In genomic region chr11:66322732-66323427, GRCh38 we compare ENCODE assay signal across 16 cellular contexts. TPM values are rescaled to one million over a fixed set of nuclear protein-coding genes. Genes with fewer than 3 reads are reported as not detected.
DNase-seq lines count a peak whose midpoint lies in the region; ATAC-seq and TF ChIP-seq lines count a peak whose summit lies in the region.
"Had no signal": no experiment of that assay in that cellular context is flagged by ENCODE, and none has a peak within 500 bp of the region (broad histone marks: within the 10 kb centered on the region; RNA-seq: fewer than 3 reads in every experiment).

No MANE protein-coding gene starts in this region.

- TF ChIP-seq CTCF in fibroblast of lung (conservative IDR thresholded peaks at IDR 0.05 in 1 of 2, IDR thresholded peaks at IDR 0.05 in 1 of 2; ENCODE audit: low read depth in 1 of 2, low read length in 2 of 2) = no peak
- TF ChIP-seq CTCF in uterus (IDR thresholded peaks at IDR 0.05) = no peak
- no peak for TF ChIP-seq CTCF in endodermal cell (conservative IDR thresholded peaks at IDR 0.05)

- no peak overlapping the region for H3K9ac ChIP-seq in fibroblast of lung (ENCODE audit: insufficient read depth, low read length)
- no peak overlapping the region for H3K9ac ChIP-seq in endodermal cell (ENCODE audit: extremely low read depth, low read length, poor library complexity, severe bottlenecking)

- no peaks in the 10 kb centered on the region for H3K9me3 ChIP-seq in fibroblast of lung (ENCODE audit: control insufficient read depth, insufficient read depth, low read depth, low read length)
- no peaks in the 10 kb centered on the region for H3K9me3 ChIP-seq in naive thymus-derived CD4-positive, alpha-beta T cell (ENCODE audit: control insufficient read depth in 2 of 3, low read length in 3 of 3)
- H3K9me3 ChIP-seq in uterus = no peaks in the 10 kb centered on the region
- no peaks in the 10 kb centered on the region for H3K9me3 ChIP-seq in endodermal cell (ENCODE audit: control insufficient read depth, low read length)
- no peaks in the 10 kb centered on the region for H3K9me3 ChIP-seq in T-helper 17 cell (ENCODE audit: control insufficient read depth, low read length, poor library complexity, severe bottlenecking)
- H3K9me3 ChIP-seq: neutrophil, stomach had no signal

- no peak overlapping the region for H3K4me2 ChIP-seq in fibroblast of lung (ENCODE audit: extremely low read depth, insufficient read depth, low read length)

- no peak for TF ChIP-seq POLR2A in uterus (IDR thresholded peaks at IDR 0.05)

- H3K36me3 ChIP-seq in fibroblast of lung (ENCODE audit: control insufficient read depth, insufficient read depth, low read length) (no peaks in the 10 kb centered on the region), uterus (no peaks in the 10 kb centered on the region), endodermal cell (ENCODE audit: control insufficient read depth, insufficient read depth, low read length) (no peaks in the 10 kb centered on the region)
- no peaks in the 10 kb centered on the region for H3K36me3 ChIP-seq in naive thymus-derived CD4-positive, alpha-beta T cell (ENCODE audit: control insufficient read depth in 2 of 3, insufficient read depth in 3 of 3, low read length in 3 of 3)
- H3K36me3 ChIP-seq: neutrophil, stomach had no signal

- H3K27me3 ChIP-seq in fibroblast of lung (ENCODE audit: control insufficient read depth, insufficient read depth, low read length) (no peaks in the 10 kb centered on the region), uterus (no peaks in the 10 kb centered on the region), endodermal cell (ENCODE audit: control insufficient read depth, insufficient read depth, low read length, poor library complexity, severe bottlenecking) (no peaks in the 10 kb centered on the region)
- H3K27me3 ChIP-seq in naive thymus-derived CD4-positive, alpha-beta T cell (ENCODE audit: control insufficient read depth in 2 of 2, insufficient read depth in 2 of 2, low read length in 2 of 2) = no peaks in the 10 kb centered on the region
- H3K27me3 ChIP-seq: stomach had no signal

- H3K4me3 ChIP-seq in fibroblast of lung (replicated peaks in 1 of 4; ENCODE audit: control extremely low read depth in 1 of 4, insufficient read depth in 1 of 4, low read depth in 3 of 4, low read length in 4 of 4) (no peak overlapping the region), uterus (no peak overlapping the region), endodermal cell (ENCODE audit: low read length) (no peak overlapping the region)
- no peak overlapping the region for H3K4me3 ChIP-seq in naive thymus-derived CD4-positive, alpha-beta T cell (ENCODE audit: low read length)
- H3K4me3 ChIP-seq: stomach had no signal

- peaks cover 0 to 9% (median 0%) of the 10 kb centered on the region in 11 donors for H3K9me3 Mint-ChIP-seq in naive thymus-derived CD4-positive, alpha-beta T cell
- H3K9me3 Mint-ChIP-seq in endodermal cell = peaks cover 19% of the 10 kb centered on the region

- H3K27ac Mint-ChIP-seq in naive thymus-derived CD4-positive, alpha-beta T cell = peak overlapping the region in 8 of 9 donors; percentile 43 to 90 (median 84)
- H3K27ac Mint-ChIP-seq in endodermal cell = no peak overlapping the region
- H3K27ac Mint-ChIP-seq in T-helper 17 cell = no peak overlapping the region
- H3K27ac Mint-ChIP-seq: activated T-cell treated with anti-CD3 and anti-CD28 coated beads, Interleukin-2, amount 50 U/mL, for 72 hours had no signal

- CTCF ChIA-PET in naive thymus-derived CD4-positive, alpha-beta T cell (lab: Charles Lee) = interaction anchor here (1.9 kb wide), 1 partner anchor 10 kb away, joined by 13 read pairs; no protein-coding TSS in a partner anchor

- ATAC-seq in Right ventricle myocardium inferior (peak; percentile 78), T-helper 17 cell (no peak)
- ATAC-seq in naive thymus-derived CD4-positive, alpha-beta T cell = no peak
- ATAC-seq: activated T-cell treated with anti-CD3 and anti-CD28 coated beads, Interleukin-2, amount 50 U/mL, for 72 hours had no signal

- POLR2A ChIA-PET in naive thymus-derived CD4-positive, alpha-beta T cell (lab: Charles Lee) = interaction anchor here (1.5 kb wide), 1 partner anchor 11 kb away, joined by 23 read pairs; no protein-coding TSS in a partner anchor

- intact Hi-C loops in Right ventricle myocardium inferior (cut with DNase I) = no loop called here
- intact Hi-C loops in cardiac septum (cut with DNase I) = no loop called here
- intact Hi-C loops in naive thymus-derived CD4-positive, alpha-beta T cell (cut with micrococcal nuclease) = no loop called here
- intact Hi-C loops in uterus (cut with DNase I; ENCODE audit: low total_unique reads) = no loop called here

- peaks cover 39 to 86% (median 72%) of the 10 kb centered on the region in 7 donors for H3K4me1 Mint-ChIP-seq in naive thymus-derived CD4-positive, alpha-beta T cell
- H3K4me1 Mint-ChIP-seq in endodermal cell = no peaks in the 10 kb centered on the region
- peaks cover 21% of the 10 kb centered on the region for H3K4me1 Mint-ChIP-seq in T-helper 17 cell

- H3K27ac ChIP-seq in fibroblast of lung (ENCODE audit: insufficient read depth, low read length) = peak overlapping the region; percentile 35
- no peak overlapping the region for H3K27ac ChIP-seq in naive thymus-derived CD4-positive, alpha-beta T cell (ENCODE audit: low read depth, low read length)
- H3K27ac ChIP-seq in uterus = peak overlapping the region in 1 of 2 donors; percentile 10
- H3K27ac ChIP-seq in endodermal cell (ENCODE audit: low read depth, low read length) = no peak overlapping the region
- H3K27ac ChIP-seq: neutrophil had no signal

- H3K27me3 Mint-ChIP-seq in naive thymus-derived CD4-positive, alpha-beta T cell = peaks cover 0 to 9% (median 0%) of the 10 kb centered on the region in 5 donors
- H3K27me3 Mint-ChIP-seq in endodermal cell (ENCODE audit: insufficient read depth) (peaks cover 19% of the 10 kb centered on the region), T-helper 17 cell (no peaks in the 10 kb centered on the region)

- no peaks in the 10 kb centered on the region for H3K79me2 ChIP-seq in fibroblast of lung (ENCODE audit: control insufficient read depth, insufficient read depth, low read length)

- no peaks in the 10 kb centered on the region for H4K20me1 ChIP-seq in fibroblast of lung (ENCODE audit: control insufficient read depth, extremely low read depth, insufficient read depth, low read length)

- peak; percentile 85 for DNase-seq in Right ventricle myocardium inferior (ENCODE audit: missing footprints)
- no peak for DNase-seq in cardiac septum (ENCODE audit: low spot score)
- peak in 1 of 2 donors; percentile 88 for DNase-seq in fibroblast of lung (ENCODE audit: low read depth in 2 of 2)
- DNase-seq in naive thymus-derived CD4-positive, alpha-beta T cell = no peak
- peak; percentile 51 to 65 for DNase-seq in uterus
- DNase-seq in endodermal cell = no peak
- no peak for DNase-seq in T-helper 17 cell
- no peak for DNase-seq in DMS 273 (lab: John Stamatoyannopoulos, UW; ENCODE audit: unreplicated experiment)
- DNase-seq: activated T-cell treated with anti-CD3 and anti-CD28 coated beads, Interleukin-2, amount 50 U/mL, for 72 hours; MM.1S; NCI-H2081 treated with DMSO at 0.1 percent for 48 hours; NCI-H82; stomach; T1000 had no signal

- H2AFZ ChIP-seq in fibroblast of lung (ENCODE audit: low read length) = peak overlapping the region; percentile 27

- no peak overlapping the region for H3K4me3 Mint-ChIP-seq in naive thymus-derived CD4-positive, alpha-beta T cell
- no peak overlapping the region for H3K4me3 Mint-ChIP-seq in endodermal cell
- H3K4me3 Mint-ChIP-seq in T-helper 17 cell = no peak overlapping the region
- H3K4me3 Mint-ChIP-seq: activated T-cell treated with anti-CD3 and anti-CD28 coated beads, Interleukin-2, amount 50 U/mL, for 72 hours had no signal

- peaks cover 0 to 12% (median 0%) of the 10 kb centered on the region in 5 donors for H3K36me3 Mint-ChIP-seq in naive thymus-derived CD4-positive, alpha-beta T cell
- no peaks in the 10 kb centered on the region for H3K36me3 Mint-ChIP-seq in endodermal cell (ENCODE audit: low read depth)
- no peaks in the 10 kb centered on the region for H3K36me3 Mint-ChIP-seq in T-helper 17 cell (ENCODE audit: low read depth)

- H3K4me1 ChIP-seq in fibroblast of lung (ENCODE audit: control insufficient read depth, extremely low read depth, insufficient read depth, low read length) = peaks cover 51% of the 10 kb centered on the region
- H3K4me1 ChIP-seq in naive thymus-derived CD4-positive, alpha-beta T cell (ENCODE audit: control insufficient read depth in 2 of 2, insufficient read depth in 2 of 2, low read length in 2 of 2) = peaks cover 26 to 53% of the 10 kb centered on the region in 2 donors
- peaks cover 0 to 4% of the 10 kb centered on the region in 2 donors for H3K4me1 ChIP-seq in uterus
- no peaks in the 10 kb centered on the region for H3K4me1 ChIP-seq in endodermal cell (ENCODE audit: control insufficient read depth, insufficient read depth, low read length)

- 89 to 93% methylated on average over 6 to 11 of the region's 11 CpGs for WGBS in endodermal cell (ENCODE audit: insufficient coverage in 1 of 2, insufficient read length in 1 of 2), 2 experiments

RNA-seq across cellular contexts. Expression of gene CD248, which starts 6.0 kb away (rescaled TPM):
- 26.7 TPM for total RNA-seq in Right ventricle myocardium inferior
- total RNA-seq in cardiac septum = 9.7 TPM
- total RNA-seq in fibroblast of lung = 52.6 and 95.6 TPM in 2 replicates
- 98.8 and 132 TPM in 2 replicates for polyA plus RNA-seq in fibroblast of lung
- 418 and 663 TPM in 2 replicates for polyA plus RNA-seq in fibroblast of lung (2012)
- 333 and 643 TPM in 2 replicates for polyA minus RNA-seq in fibroblast of lung (ENCODE audit: low replicate concordance)
- 1 to 10 TPM in 4 of 5 experiments, under 1 TPM in 1; 0.36 to 4.6 (median 1.8) TPM for total RNA-seq in naive thymus-derived CD4-positive, alpha-beta T cell
- 10 to 100 TPM; 10.6 to 10.9 TPM for polyA plus RNA-seq in naive thymus-derived CD4-positive, alpha-beta T cell
- total RNA-seq in uterus = 10 to 100 TPM; 14.1 to 91.2 (median 46.2) TPM
- total RNA-seq in endodermal cell = under 1 TPM; 0.33 to 0.40 TPM
- polyA plus RNA-seq in endodermal cell (2013, experiment 1 of 2) = 4.7 TPM
- polyA plus RNA-seq in endodermal cell (2013, experiment 2 of 2) = 5.5 TPM
- total RNA-seq in T-helper 17 cell = not detected
- total RNA-seq: A172 had no signal

RNA-seq across cellular contexts. Expression of gene RIN1, which starts 13.4 kb away (rescaled TPM):
- total RNA-seq in Right ventricle myocardium inferior = 1.6 TPM
- total RNA-seq in cardiac septum = 2.2 TPM
- 12.6 and 22.1 TPM in 2 replicates for total RNA-seq in fibroblast of lung
- 6.3 and 10.6 TPM in 2 replicates for polyA plus RNA-seq in fibroblast of lung
- polyA plus RNA-seq in fibroblast of lung (2012) = 20.1 and 38.9 TPM in 2 replicates
- polyA minus RNA-seq in fibroblast of lung (ENCODE audit: low replicate concordance) = 11.7 and 30.8 TPM in 2 replicates
- 10 to 100 TPM in 3 of 5 experiments, 1 to 10 TPM in 2; 1.4 to 22.9 (median 12.3) TPM for total RNA-seq in naive thymus-derived CD4-positive, alpha-beta T cell
- polyA plus RNA-seq in naive thymus-derived CD4-positive, alpha-beta T cell = 1 to 10 TPM; 2.6 to 9.1 TPM
- 10 to 100 TPM in 2 of 4 donors, 1 to 10 TPM in 2; 1.8 to 26.6 (median 8.6) TPM for total RNA-seq in uterus
- total RNA-seq in endodermal cell = 1 to 10 TPM; 2.2 to 2.6 TPM
- 3.6 TPM for polyA plus RNA-seq in endodermal cell (2013, experiment 1 of 2)
- 4.0 TPM for polyA plus RNA-seq in endodermal cell (2013, experiment 2 of 2)
- total RNA-seq in T-helper 17 cell = 1 to 10 TPM; 1.9 to 3.4 TPM

RNA-seq across cellular contexts. Expression of gene BRMS1, which starts 22.0 kb away (rescaled TPM):
- total RNA-seq in Right ventricle myocardium inferior (14.6 TPM), cardiac septum (14.6 TPM), fibroblast of lung (43.9 and 50.6 TPM in 2 replicates), uterus (10 to 100 TPM; 15.0 to 77.4 (median 21.9) TPM), endodermal cell (10 to 100 TPM; 38.7 to 40.3 TPM), T-helper 17 cell (10 to 100 TPM; 44.3 to 53.9 TPM)
- 25.7 and 41.6 TPM in 2 replicates for polyA plus RNA-seq in fibroblast of lung
- 32.5 and 59.6 TPM in 2 replicates for polyA plus RNA-seq in fibroblast of lung (2012)
- 9.5 and 19.5 TPM in 2 replicates for polyA minus RNA-seq in fibroblast of lung (ENCODE audit: low replicate concordance)
- total RNA-seq in naive thymus-derived CD4-positive, alpha-beta T cell = 10 to 100 TPM; 35.9 to 50.8 (median 48.4) TPM
- 10 to 100 TPM; 56.7 to 73.5 TPM for polyA plus RNA-seq in naive thymus-derived CD4-positive, alpha-beta T cell
- polyA plus RNA-seq in endodermal cell (2013, experiment 1 of 2) = 29.5 TPM
- polyA plus RNA-seq in endodermal cell (2013, experiment 2 of 2) = 30.5 TPM

RNA-seq across cellular contexts. Expression of gene B4GAT1, which starts 24.5 kb away (rescaled TPM):
- 49.0 TPM for total RNA-seq in Right ventricle myocardium inferior
- 31.6 TPM for total RNA-seq in cardiac septum
- 34.7 and 48.9 TPM in 2 replicates for total RNA-seq in fibroblast of lung
- polyA plus RNA-seq in fibroblast of lung = 13.1 and 15.7 TPM in 2 replicates
- 20.9 and 28.3 TPM in 2 replicates for polyA plus RNA-seq in fibroblast of lung (2012)
- 3.9 and 4.4 TPM in 2 replicates for polyA minus RNA-seq in fibroblast of lung (ENCODE audit: low replicate concordance)
- 10 to 100 TPM in 2 of 5 experiments, 1 to 10 TPM in 3; 2.2 to 11.8 (median 7.6) TPM for total RNA-seq in naive thymus-derived CD4-positive, alpha-beta T cell
- 10 to 100 TPM; 13.5 to 18.2 TPM for polyA plus RNA-seq in naive thymus-derived CD4-positive, alpha-beta T cell
- 10 to 100 TPM; 13.2 to 44.8 (median 26.2) TPM for total RNA-seq in uterus
- total RNA-seq in endodermal cell = 10 to 100 TPM; 29.4 to 45.7 TPM
- polyA plus RNA-seq in endodermal cell (2013, experiment 1 of 2) = 46.8 TPM
- polyA plus RNA-seq in endodermal cell (2013, experiment 2 of 2) = 44.7 TPM
- 1 to 10 TPM; 2.4 to 2.8 TPM for total RNA-seq in T-helper 17 cell

RNA-seq across cellular contexts. Expression of gene TMEM151A, which starts 31.2 kb away (rescaled TPM):
- total RNA-seq in Right ventricle myocardium inferior (0.14 TPM), cardiac septum (0.24 TPM), fibroblast of lung (under 0.01 TPM in 2 replicates), uterus (under 1 TPM in 1 of 4 donors, not detected in 3; 0.27 TPM), endodermal cell (under 1 TPM in 1 of 2 donors, not detected in 1; 0.20 TPM), T-helper 17 cell (under 1 TPM; 0.16 to 0.32 TPM)
- not detected in 2 replicates for polyA plus RNA-seq in fibroblast of lung
- 0.07 TPM in 1 of 2 replicates, not detected in the other for polyA plus RNA-seq in fibroblast of lung (2012)
- polyA minus RNA-seq in fibroblast of lung (ENCODE audit: low replicate concordance) = not detected in 2 replicates
- under 1 TPM in 2 of 5 experiments, not detected in 3; 0.11 to 0.29 TPM for total RNA-seq in naive thymus-derived CD4-positive, alpha-beta T cell
- polyA plus RNA-seq in naive thymus-derived CD4-positive, alpha-beta T cell = not detected
- 0.50 TPM for polyA plus RNA-seq in endodermal cell (2013, experiment 1 of 2)
- polyA plus RNA-seq in endodermal cell (2013, experiment 2 of 2) = 0.41 TPM
- total RNA-seq: A172 had no signal

Comparison
In these comparisons a context has a peak if more than half of its experiments do, and no peak if none do; other contexts are left out.
1. DNase-seq: peak in Right ventricle myocardium inferior (single experiment) and uterus (2 of 2); none in cardiac septum (single experiment), naive thymus-derived CD4-positive, alpha-beta T cell (0 of 9), endodermal cell (single experiment), T-helper 17 cell (0 of 3) and DMS 273 (single experiment).
2. H3K27ac Mint-ChIP-seq: peak in naive thymus-derived CD4-positive, alpha-beta T cell (8 of 9); none in endodermal cell (single experiment) and T-helper 17 cell (single experiment).